In genomic region chrX:132023117-132023895, GRCh38 we compare ENCODE assay signal across 1 cellular context.
A peak's percentile ranks its signal among the peaks of the same experiment; 100 is the strongest.
TF ChIP-seq lines count a peak whose summit lies in the region.

STK26 (plus strand) TSS chrX:132023302; CDS start chrX:132023618, 316 bp downstream.

TF ChIP-seq in H1, 55 proteins besides CTCF, POLR2A, EP300 and RAD21 (continued from another document):
- TF ChIP-seq MAX (IDR thresholded peaks at IDR 0.05) = peak; percentile 30; the same call in 1 of the 2 replicates
- peak; percentile 56 for TF ChIP-seq POLR2AphosphoS5 (IDR thresholded peaks at IDR 0.05; ENCODE audit: low read depth, low read length)
- TF ChIP-seq ASH2L (IDR thresholded peaks at IDR 0.05; ENCODE audit: low read length) = peak; percentile 21
- peak; percentile 91 for TF ChIP-seq TAF1 (IDR thresholded peaks at IDR 0.05; ENCODE audit: low read depth, low read length)
- peak; percentile 87 for TF ChIP-seq TBP (IDR thresholded peaks at IDR 0.05; ENCODE audit: low read depth, low read length)
- 0 out of 2 replicates have a peak, but pooled peaks have one; percentile 13 for TF ChIP-seq RBBP5 (IDR thresholded peaks at IDR 0.05; ENCODE audit: borderline replicate concordance, low read depth, low read length)
- TF ChIP-seq CHD1 (IDR thresholded peaks at IDR 0.05; ENCODE audit: low read depth, low read length) = no peak
- no peak for TF ChIP-seq SAP30 (IDR thresholded peaks at IDR 0.05; ENCODE audit: insufficient read depth, insufficient replicate concordance, low read length)
- TF ChIP-seq TAF7 (optimal IDR thresholded peaks at IDR 0.05; ENCODE audit: borderline replicate concordance, low read depth, low read length) = peak; percentile 69
- no peak for TF ChIP-seq CBX5 (IDR thresholded peaks at IDR 0.05; ENCODE audit: low read depth, low read length)
